Comparison of ENCODE assay signal across 1 cellular context in genomic region chr2:19801367-19802087, GRCh38.
TF ChIP-seq lines count a peak whose summit lies in the region.

No MANE protein-coding gene starts in this region.

TF ChIP-seq in SK-N-SH, 30 proteins besides CTCF, POLR2A, EP300 and RAD21 (continued from another document):
- peak; percentile 90 for TF ChIP-seq PBX3 (IDR thresholded peaks at IDR 0.05)
- TF ChIP-seq EZH2phosphoT487 (IDR thresholded peaks at IDR 0.05; ENCODE audit: borderline replicate concordance, low read depth): no peak
- no peak for TF ChIP-seq SMC3 (IDR thresholded peaks at IDR 0.05; ENCODE audit: low read depth, low read length)
- TF ChIP-seq TCF12 (IDR thresholded peaks at IDR 0.05): peak; percentile 98
- TF ChIP-seq GABPA (IDR thresholded peaks at IDR 0.05; ENCODE audit: low read depth): no peak
- peak; percentile 70; the same call in 1 of the 2 replicates for TF ChIP-seq POLR2AphosphoS5 (IDR thresholded peaks at IDR 0.05; ENCODE audit: low read depth, low read length)
- no peak for TF ChIP-seq ELF1 (IDR thresholded peaks at IDR 0.05)
- TF ChIP-seq REST (IDR thresholded peaks at IDR 0.05; ENCODE audit: low read depth, low read length): no peak
- peak; percentile 98 for TF ChIP-seq FOSL2 (IDR thresholded peaks at IDR 0.05; ENCODE audit: borderline replicate concordance, low read depth)
- no peak for TF ChIP-seq FOXJ3 (CRISPR knock-in tag; IDR thresholded peaks at IDR 0.05)
- TF ChIP-seq FOXM1 (IDR thresholded peaks at IDR 0.05; ENCODE audit: low read depth): no peak; the same call in 1 of the 2 replicates
- TF ChIP-seq RCOR1 (IDR thresholded peaks at IDR 0.05; ENCODE audit: low read length): no peak
